16 cellular contexts compared by ENCODE assay signal in the genomic region with DNA sequence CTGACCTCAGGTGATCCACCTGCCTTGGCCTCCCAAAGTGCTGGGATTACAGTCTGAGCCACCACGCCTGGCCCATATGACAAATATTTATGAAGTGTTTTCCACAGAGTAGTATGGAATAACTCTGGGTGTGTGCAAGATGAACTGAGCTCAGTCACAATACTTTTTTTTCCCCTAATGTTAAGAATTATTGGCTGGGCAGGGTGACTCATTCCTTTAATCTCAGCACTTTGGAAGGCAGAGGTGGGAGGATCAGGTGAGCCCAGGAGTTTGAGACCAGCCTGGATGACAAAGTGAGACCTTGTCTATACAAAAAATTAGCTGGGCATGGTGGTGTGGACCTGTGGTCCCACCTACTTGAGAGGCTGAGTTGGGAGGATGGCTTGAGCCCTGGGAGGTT. TPM values are rescaled to one million over a fixed set of nuclear protein-coding genes. Genes with fewer than 3 reads are reported as not detected.
DNase-seq lines count a peak whose midpoint lies in the region; ATAC-seq and TF ChIP-seq lines count a peak whose summit lies in the region.
"Had no signal": no experiment of that assay in that cellular context is flagged by ENCODE, and none has a peak within 500 bp of the region (broad histone marks: within the 10 kb centered on the region; RNA-seq: fewer than 3 reads in every experiment).

No MANE protein-coding gene starts in this region.

- H3K27me3 ChIP-seq in Panc1 (ENCODE audit: control insufficient read depth, insufficient read depth, low read length) (no peaks in the 10 kb centered on the region), hepatocyte (no peaks in the 10 kb centered on the region), stomach (no peaks in the 10 kb centered on the region), upper lobe of left lung (no peaks in the 10 kb centered on the region)

- CTCF ChIA-PET in Panc1 (lab: Charles Lee): no interaction called here

- peaks cover 32% of the 10 kb centered on the region for H3K36me3 Mint-ChIP-seq in activated T-cell treated with anti-CD3 and anti-CD28 coated beads, Interleukin-2, amount 50 U/mL, for 24 hours (ENCODE audit: low read depth)

- whole genome bisulfite sequencing in hepatocyte (ENCODE audit: low lambda C conversion rate, missing lambda C conversion rate): 75% methylated on average over 1 of the region's 1 CpG
- 43 to 80% (median 59%) methylated on average over 1 of the region's 1 CpG for WGBS in stomach, 5 donors
- WGBS in upper lobe of left lung, 2 donors: 94 to 100% methylated on average over 1 of the region's 1 CpG

- no peaks in the 10 kb centered on the region for H3K9me3 ChIP-seq in Panc1 (ENCODE audit: control insufficient read depth, insufficient read depth, low read depth, low read length)
- H3K9me3 ChIP-seq in hepatocyte (ENCODE audit: low read depth): no peaks in the 10 kb centered on the region
- H3K9me3 ChIP-seq in stomach: no peaks in the 10 kb centered on the region
- H3K9me3 ChIP-seq in upper lobe of left lung: no peaks in the 10 kb centered on the region

- TF ChIP-seq CTCF in Panc1 (IDR thresholded peaks at IDR 0.05) (no peak), hepatocyte (IDR thresholded peaks at IDR 0.05; ENCODE audit: poor library complexity) (no peak), stomach (IDR thresholded peaks at IDR 0.05) (no peak), upper lobe of left lung (IDR thresholded peaks at IDR 0.05) (no peak)

- H3K4me3 Mint-ChIP-seq in activated T-cell treated with anti-CD3 and anti-CD28 coated beads, Interleukin-2, amount 50 U/mL, for 24 hours: no peak overlapping the region

- TF ChIP-seq POLR2A in stomach (IDR thresholded peaks at IDR 0.05) (no peak), upper lobe of left lung (IDR thresholded peaks at IDR 0.05) (no peak)

- no peaks in the 10 kb centered on the region for H3K36me3 ChIP-seq in Panc1 (ENCODE audit: control insufficient read depth, insufficient read depth, low read length)
- H3K36me3 ChIP-seq in hepatocyte (replicated peaks; ENCODE audit: insufficient read depth, low read depth): no peaks in the 10 kb centered on the region
- H3K36me3 ChIP-seq in stomach: no peaks in the 10 kb centered on the region
- H3K36me3 ChIP-seq in upper lobe of left lung: no peaks in the 10 kb centered on the region

- H4K20me1 ChIP-seq in hepatocyte (ENCODE audit: insufficient read depth, poor library complexity, severe bottlenecking): no peaks in the 10 kb centered on the region

- intact Hi-C loops in Panc1 (cut with micrococcal nuclease; ENCODE audit: unreplicated experiment) (no loop called here), stomach (cut with DNase I; ENCODE audit: low total_unique reads) (no loop called here)

- H3K79me2 ChIP-seq in hepatocyte: peaks cover 85% of the 10 kb centered on the region

- H2AFZ ChIP-seq in hepatocyte: no peak overlapping the region

- H3K27ac Mint-ChIP-seq in activated T-cell treated with anti-CD3 and anti-CD28 coated beads, Interleukin-2, amount 50 U/mL, for 24 hours: peak overlapping the region; percentile 59

- TF ChIP-seq EP300 in stomach (IDR thresholded peaks at IDR 0.05): no peak
- no peak for TF ChIP-seq EP300 in upper lobe of left lung (IDR thresholded peaks at IDR 0.05)

- no peaks in the 10 kb centered on the region for H3K9me2 ChIP-seq in hepatocyte (replicated peaks; ENCODE audit: insufficient read depth)

- no peaks in the 10 kb centered on the region for H3K9me3 Mint-ChIP-seq in activated T-cell treated with anti-CD3 and anti-CD28 coated beads, Interleukin-2, amount 50 U/mL, for 24 hours

- peaks cover 73% of the 10 kb centered on the region for H3K4me1 Mint-ChIP-seq in activated T-cell treated with anti-CD3 and anti-CD28 coated beads, Interleukin-2, amount 50 U/mL, for 24 hours (ENCODE audit: low read depth)

- in situ Hi-C loops in Panc1 (cut with HindIII; ENCODE audit: low pct_unique_long_range_greater_than_20kb, low sequenced_read_pairs): no loop called here

- BruUV-seq in Panc1 (replicated peaks; lab: Mats Ljungman, UMichigan): no TSS peak

- no peaks in the 10 kb centered on the region for H3K27me3 Mint-ChIP-seq in activated T-cell treated with anti-CD3 and anti-CD28 coated beads, Interleukin-2, amount 50 U/mL, for 24 hours

- ATAC-seq in Panc1 (no peak), GM21381 (IDR thresholded peaks at IDR 0.05; ENCODE audit: unreplicated experiment) (no peak), upper lobe of left lung (ENCODE audit: low FRiP score in 2 of 2) (no peak)

- DNase-seq in activated T-cell treated with anti-CD3 and anti-CD28 coated beads, Interleukin-2, amount 50 U/mL, for 24 hours: no peak
- no peak for DNase-seq in activated T-cell treated with anti-CD3 and anti-CD28 coated beads, Interleukin-2, amount 50 U/mL, for 1 hour
- DNase-seq in Panc1 (ENCODE audit: low read depth, low spot score) (no peak), hepatocyte (ENCODE audit: low spot score) (peak; percentile 53), stomach (no peak), COLO668 (lab: John Stamatoyannopoulos, UW; ENCODE audit: unreplicated experiment) (no peak), upper lobe of left lung (no peak)
- DNase-seq: activated CD8-positive, alpha-beta memory T cell treated with anti-CD3 and anti-CD28 coated beads, Interleukin-2, amount 50 U/mL, for 4 hours; amniotic stem cell; EL; GOT3; NCI-H187; NCI-H748 treated with DMSO at 0.1 percent for 48 hours; SIG-M5; trophoblast cell had no signal

- H3K27ac ChIP-seq in Panc1 (ENCODE audit: low read length) (peak overlapping the region; percentile 79), hepatocyte (peak overlapping the region; percentile 80), stomach (peak overlapping the region; percentile 77 to 95 (median 83)), upper lobe of left lung (no peak overlapping the region)

- H3K4me1 ChIP-seq in Panc1 (ENCODE audit: control insufficient read depth, insufficient read depth, low read length) (peaks cover 71% of the 10 kb centered on the region), hepatocyte (ENCODE audit: insufficient read depth) (peaks cover 28% of the 10 kb centered on the region), stomach (peaks cover 46 to 100% (median 81%) of the 10 kb centered on the region in 4 donors), upper lobe of left lung (peaks cover 30 to 58% (median 45%) of the 10 kb centered on the region in 4 donors)

- POLR2A ChIA-PET in Panc1 (lab: Charles Lee): no interaction called here

- H3K4me2 ChIP-seq in hepatocyte: no peak overlapping the region

- H3K4me3 ChIP-seq in Panc1 (ENCODE audit: low read depth in 2 of 2, low read length in 2 of 2) (no peak overlapping the region), hepatocyte (no peak overlapping the region), stomach (no peak overlapping the region), upper lobe of left lung (no peak overlapping the region)

RNA-seq across cellular contexts. Expression of gene PTPRJ, which starts 6.4 kb away (rescaled TPM):
- total RNA-seq in Panc1 (2021; ENCODE audit: unreplicated experiment) (73.6 TPM), hepatocyte (16.4 and 21.0 TPM in 2 replicates), stomach (100 to 1,000 TPM in 1 of 5 donors, 10 to 100 TPM in 3, 1 to 10 TPM in 1; 4.7 to 351 (median 44.3) TPM), upper lobe of left lung (10 to 100 TPM; 17.9 to 50.4 (median 32.9) TPM)
- polyA plus RNA-seq in Panc1 (2012; ENCODE audit: insufficient read length): 22.0 TPM
- polyA plus RNA-seq in hepatocyte (7.5 and 9.3 TPM in 2 replicates), stomach (1 to 10 TPM; 2.6 to 6.0 (median 3.2) TPM)

Comparison
In these comparisons a context has a peak if more than half of its experiments do, and no peak if none do; other contexts are left out.
1. H3K27ac ChIP-seq: peak in Panc1 (single experiment), hepatocyte (single experiment) and stomach (5 of 5); none in upper lobe of left lung (0 of 4).